8 cellular contexts compared by ENCODE assay signal in the genomic region with DNA sequence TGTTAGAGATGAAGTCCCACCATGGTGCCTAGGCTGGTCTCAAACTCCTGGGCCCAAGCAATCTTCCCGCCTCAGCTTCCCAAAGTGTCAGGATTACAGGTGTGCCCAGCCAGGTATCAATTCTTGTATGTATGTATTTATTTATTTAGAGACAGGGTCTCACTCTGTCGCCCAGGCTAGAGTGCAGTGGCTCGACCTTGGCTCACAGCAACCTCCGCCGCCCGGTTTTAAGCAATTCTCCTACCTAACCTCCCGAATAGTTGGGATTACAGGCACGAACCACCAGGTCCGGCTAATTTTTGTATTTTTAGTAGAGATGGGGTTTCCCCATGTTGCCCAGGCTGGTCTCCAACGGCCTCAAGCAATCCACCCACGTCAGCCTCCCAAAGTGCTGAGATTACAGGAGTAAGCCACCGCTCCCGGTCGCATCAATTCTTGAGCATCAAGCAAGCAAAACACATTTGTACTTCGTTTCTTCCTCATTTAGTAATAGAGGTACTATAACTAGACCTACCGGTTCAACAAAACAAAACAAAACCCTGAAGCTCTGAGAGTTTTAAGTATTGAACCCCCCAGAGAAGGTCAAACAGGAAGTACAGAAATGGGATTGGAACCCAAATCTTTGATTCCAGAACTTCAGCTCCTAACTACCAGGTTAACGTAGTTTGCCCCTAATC. TPM values are rescaled to one million over a fixed set of nuclear protein-coding genes. Genes with fewer than 3 reads are reported as not detected.
DNase-seq lines count a peak whose midpoint lies in the region; ATAC-seq, FAIRE-seq and TF ChIP-seq lines count a peak whose summit lies in the region.

No MANE protein-coding gene starts in this region.

- peak overlapping the region; percentile 97 for H3K4me2 ChIP-seq in mesendoderm (ENCODE audit: low read length)

- no peak overlapping the region for H4K5ac ChIP-seq in mesendoderm (ENCODE audit: low read length)

- H3K4me1 ChIP-seq in mesendoderm (ENCODE audit: control insufficient read depth, low read depth, low read length) (peaks cover 1% of the 10 kb centered on the region), aorta (ENCODE audit: control insufficient read depth in 1 of 2, insufficient read depth in 2 of 2, low read length in 2 of 2) (no peaks in the 10 kb centered on the region)

- no peak overlapping the region for H2BK15ac ChIP-seq in mesendoderm (replicated peaks; ENCODE audit: low read depth)

- H2BK5ac ChIP-seq in mesendoderm (ENCODE audit: low read length) = no peak overlapping the region

- H2BK120ac ChIP-seq in mesendoderm (ENCODE audit: low read depth, low read length) = no peak overlapping the region

- H3K56ac ChIP-seq in mesendoderm (ENCODE audit: low read length) = peak overlapping the region; percentile 97

- peak overlapping the region; percentile 5 for H3K27ac Mint-ChIP-seq in central memory CD8-positive, alpha-beta T cell (ENCODE audit: low read depth)

- H3K4me3 ChIP-seq in mesendoderm (ENCODE audit: low read length) (peak overlapping the region; percentile 70), aorta (ENCODE audit: low read length in 2 of 2) (peak overlapping the region; percentile 12 to 38)

- H3K27me3 Mint-ChIP-seq in central memory CD8-positive, alpha-beta T cell = no peaks in the 10 kb centered on the region

- TF ChIP-seq POLR2A in GM12891 (IDR thresholded peaks at IDR 0.05; ENCODE audit: low read depth, low read length) = no peak

- H3K36me3 ChIP-seq in mesendoderm (ENCODE audit: control insufficient read depth, insufficient read depth, low read length) (peaks cover 2% of the 10 kb centered on the region), aorta (ENCODE audit: control insufficient read depth in 1 of 2, insufficient read depth in 2 of 2, low read length in 1 of 2) (no peaks in the 10 kb centered on the region)

- H3K27me3 ChIP-seq in mesendoderm (ENCODE audit: insufficient read depth, low read length, poor library complexity) (no peaks in the 10 kb centered on the region), aorta (ENCODE audit: control insufficient read depth in 1 of 2, insufficient read depth in 2 of 2, low read length in 1 of 2) (no peaks in the 10 kb centered on the region)

- peak overlapping the region; percentile 89 for H3K4me3 Mint-ChIP-seq in central memory CD8-positive, alpha-beta T cell

- H3K9me3 ChIP-seq in aorta (ENCODE audit: control insufficient read depth, low read length) = no peaks in the 10 kb centered on the region

- peaks cover 26% of the 10 kb centered on the region for H3K4me1 Mint-ChIP-seq in central memory CD8-positive, alpha-beta T cell

- H3K27ac ChIP-seq in mesendoderm (ENCODE audit: low read depth, low read length) (no peak overlapping the region), aorta (ENCODE audit: low read depth in 1 of 2, low read length in 2 of 2) (peak overlapping the region in 1 of 2 donors; percentile 68)

- H3K9ac ChIP-seq in mesendoderm (ENCODE audit: low read length) = peak overlapping the region; percentile 95

- FAIRE-seq in GM12891 (lab: Jason Lieb, UNC) = no peak

- peaks cover 6% of the 10 kb centered on the region for H3K79me2 ChIP-seq in mesendoderm (ENCODE audit: control insufficient read depth, insufficient read depth, low read length)

- H3K18ac ChIP-seq in mesendoderm (ENCODE audit: low read length) = no peak overlapping the region

- intact Hi-C loops in Right ventricle myocardium inferior (cut with DNase I) (no loop called here), left cardiac atrium (cut with DNase I) (no loop called here), aorta (cut with DNase I) (loop anchor here in 1 of 2 donors (1.0 to 2.0 kb wide), 3 partner anchors 35 to 189 kb away; partner anchors contain the start of genes NUDT16L1 and ROGDI)

- H2AK5ac ChIP-seq in mesendoderm (ENCODE audit: low read length) = no peak overlapping the region

- no peak overlapping the region for H4K8ac ChIP-seq in mesendoderm (ENCODE audit: low read depth, low read length)

- H3K4ac ChIP-seq in mesendoderm (ENCODE audit: low read depth, low read length) = peak overlapping the region; percentile 26

- peaks cover 9% of the 10 kb centered on the region for H3K79me1 ChIP-seq in mesendoderm (ENCODE audit: low read length)

- no peak overlapping the region for H3K23ac ChIP-seq in mesendoderm (ENCODE audit: low read length)

- peaks cover 20% of the 10 kb centered on the region for H3K36me3 Mint-ChIP-seq in central memory CD8-positive, alpha-beta T cell (ENCODE audit: insufficient read depth)

- WGBS in mesendoderm (ENCODE audit: extremely low coverage, insufficient coverage, low lambda C conversion rate) = no CpG with 5 or more reads among the region's 17 CpGs
- WGBS in aorta, 2 donors = 33 to 47% methylated on average over 17 of the region's 17 CpGs

- no peaks in the 10 kb centered on the region for H3K9me3 Mint-ChIP-seq in central memory CD8-positive, alpha-beta T cell

- ATAC-seq in Right ventricle myocardium inferior (no peak), left cardiac atrium (no peak), aorta (ENCODE audit: low FRiP score) (peak; percentile 5)
- ATAC-seq in central memory CD8-positive, alpha-beta T cell (replicated peaks; ENCODE audit: extremely low read depth, poor library complexity, severe bottlenecking) = no peak

- DNase-seq in Right ventricle myocardium inferior (ENCODE audit: missing footprints) (peak; percentile 18), left cardiac atrium (no peak), NCI-H2227 treated with DMSO at 0.1 percent for 48 hours (lab: John Stamatoyannopoulos, UW) (peak; percentile 61), mesendoderm (no peak), aorta (peak in 1 of 2 donors; percentile 68), 8988T (no peak), GM12891 (ENCODE audit: insufficient read length, low spot score) (no peak)
- DNase-seq in central memory CD8-positive, alpha-beta T cell (ENCODE audit: low spot score in 2 of 2) = no peak

TF ChIP-seq in GM12891, 5 proteins besides CTCF, POLR2A, EP300 and RAD21:
- no peak for TF ChIP-seq POU2F2 (IDR thresholded peaks at IDR 0.05; ENCODE audit: low read depth, low read length)
- no peak for TF ChIP-seq TAF1 (IDR thresholded peaks at IDR 0.05; ENCODE audit: low read depth, low read length)
- TF ChIP-seq PAX5 (IDR thresholded peaks at IDR 0.05; ENCODE audit: insufficient read depth, low read length, severe bottlenecking) = no peak
- no peak for TF ChIP-seq POLR2AphosphoS5 (IDR thresholded peaks at IDR 0.05; ENCODE audit: low read depth, low read length)
- TF ChIP-seq SPI1 (IDR thresholded peaks at IDR 0.05; ENCODE audit: low read depth, low read length) = no peak

RNA-seq across cellular contexts. Expression of gene ZNF500, which starts 1.0 kb away (rescaled TPM):
- 6.5 TPM for total RNA-seq in Right ventricle myocardium inferior
- 10 to 100 TPM in 1 of 2 donors, 1 to 10 TPM in 1; 6.3 to 10.3 TPM for total RNA-seq in left cardiac atrium
- polyA plus RNA-seq in mesendoderm (2013, experiment 1 of 2) = 4.7 TPM
- polyA plus RNA-seq in mesendoderm (2013, experiment 2 of 2) = 4.4 TPM
- 10 to 100 TPM; 13.0 to 17.0 TPM for total RNA-seq in aorta
- 10 to 100 TPM in 1 of 2 donors, 1 to 10 TPM in 1; 1.9 to 13.0 TPM for polyA plus RNA-seq in aorta
- polyA plus RNA-seq in GM12891 (2012; ENCODE audit: low read depth, missing spikeins) = 2.9 TPM

RNA-seq across cellular contexts. Expression of gene SEPTIN12, which starts 20.1 kb away (rescaled TPM):
- not detected for total RNA-seq in Right ventricle myocardium inferior
- total RNA-seq in left cardiac atrium = not detected
- polyA plus RNA-seq in mesendoderm (2013, experiment 1 of 2) = 0.07 TPM
- 0.17 TPM for polyA plus RNA-seq in mesendoderm (2013, experiment 2 of 2)
- not detected for total RNA-seq in aorta
- not detected for polyA plus RNA-seq in aorta
- not detected for polyA plus RNA-seq in GM12891 (2012; ENCODE audit: low read depth, missing spikeins)

RNA-seq across cellular contexts. Expression of gene SMIM22, which starts 27.2 kb away (rescaled TPM):
- total RNA-seq in Right ventricle myocardium inferior (not detected), left cardiac atrium (not detected), aorta (not detected)
- 0.52 TPM for polyA plus RNA-seq in mesendoderm (2013, experiment 1 of 2)
- 0.52 TPM for polyA plus RNA-seq in mesendoderm (2013, experiment 2 of 2)
- 10 to 100 TPM in 1 of 2 donors, under 1 TPM in 1; 0.51 to 97.9 TPM for polyA plus RNA-seq in aorta
- polyA plus RNA-seq in GM12891 (2012; ENCODE audit: low read depth, missing spikeins) = not detected

RNA-seq across cellular contexts. Expression of gene DNAAF8, which starts 33.7 kb away (rescaled TPM):
- total RNA-seq in Right ventricle myocardium inferior (1.5 TPM), left cardiac atrium (under 1 TPM; 0.52 to 0.85 TPM), aorta (under 1 TPM in 1 of 2 donors, not detected in 1; 0.24 TPM)
- polyA plus RNA-seq in mesendoderm (2013, experiment 1 of 2) = 0.35 TPM
- 0.25 TPM for polyA plus RNA-seq in mesendoderm (2013, experiment 2 of 2)
- polyA plus RNA-seq in aorta = under 1 TPM in 1 of 2 donors, not detected in 1; 0.49 TPM
- 0.13 TPM for polyA plus RNA-seq in GM12891 (2012; ENCODE audit: low read depth, missing spikeins)

RNA-seq across cellular contexts. Expression of gene ANKS3, which starts 33.9 kb away (rescaled TPM):
- total RNA-seq in Right ventricle myocardium inferior (9.1 TPM), left cardiac atrium (10 to 100 TPM; 11.0 to 11.6 TPM), aorta (10 to 100 TPM; 21.7 to 36.7 TPM)
- polyA plus RNA-seq in mesendoderm (2013, experiment 1 of 2) = 6.4 TPM
- 6.7 TPM for polyA plus RNA-seq in mesendoderm (2013, experiment 2 of 2)
- polyA plus RNA-seq in aorta = 10 to 100 TPM in 1 of 2 donors, 1 to 10 TPM in 1; 6.3 to 79.5 TPM
- polyA plus RNA-seq in GM12891 (2012; ENCODE audit: low read depth, missing spikeins) = 5.0 TPM

Comparison
In these comparisons a context has a peak if more than half of its experiments do, and no peak if none do; other contexts are left out.
1. DNase-seq: peak in Right ventricle myocardium inferior (single experiment) and NCI-H2227 treated with DMSO at 0.1 percent for 48 hours (single experiment); none in left cardiac atrium (single experiment), central memory CD8-positive, alpha-beta T cell (0 of 2), mesendoderm (single experiment), 8988T (single experiment) and GM12891 (single experiment).